ENCODE assay signal across 9 cellular contexts in the genomic region with DNA sequence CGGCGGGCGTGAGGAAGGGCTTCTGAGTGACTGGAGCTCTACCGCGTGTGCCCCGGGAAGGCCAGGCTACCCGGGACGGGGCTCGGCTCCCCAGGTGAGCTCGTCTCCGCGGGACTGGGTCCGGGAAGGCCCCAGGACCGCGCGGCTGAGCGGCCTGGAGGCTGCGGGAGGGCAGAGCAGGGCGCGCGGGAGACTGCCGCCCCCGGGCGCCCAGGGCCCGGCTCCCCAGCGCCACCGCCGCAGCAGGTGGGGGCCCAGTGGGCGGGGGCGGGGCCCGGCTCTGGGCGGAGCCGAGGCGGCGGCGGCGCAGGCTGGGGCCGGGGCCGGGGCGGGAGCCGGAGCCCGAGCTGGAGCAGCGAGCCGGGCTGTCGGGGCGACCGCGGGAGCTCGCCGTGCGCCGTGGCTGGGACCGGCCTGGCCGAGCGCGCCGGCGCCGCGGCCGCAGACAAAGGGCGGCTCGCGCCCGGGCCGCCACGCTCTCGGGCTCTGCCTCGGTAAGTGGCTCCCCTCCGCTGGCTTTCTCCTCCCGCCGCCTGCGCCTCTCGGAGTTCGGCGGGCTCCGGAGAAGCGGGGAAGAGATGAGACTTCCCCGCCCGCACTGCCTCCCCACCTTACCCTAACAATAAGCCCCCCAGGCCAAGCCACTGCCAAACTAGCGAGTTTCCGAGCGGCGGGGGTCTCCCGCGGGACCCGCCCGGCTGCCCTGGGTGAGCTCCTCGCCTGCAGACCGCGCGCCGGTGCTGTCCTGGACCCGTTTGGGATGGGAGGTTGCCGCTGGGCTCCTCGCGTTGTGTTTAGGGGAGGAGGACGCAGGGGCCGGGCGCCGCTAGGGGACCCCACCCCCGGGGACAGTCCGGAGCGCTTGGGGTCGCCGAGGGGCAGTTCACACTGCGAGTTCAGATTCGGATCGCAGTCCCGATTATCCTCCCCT. TPM values are rescaled to one million over a fixed set of nuclear protein-coding genes. Genes with fewer than 3 reads are reported as not detected.
DNase-seq lines count a peak whose midpoint lies in the region; TF ChIP-seq lines count a peak whose summit lies in the region.
"Had no signal": no experiment of that assay in that cellular context is flagged by ENCODE, and none has a peak within 500 bp of the region (broad histone marks: within the 10 kb centered on the region; RNA-seq: fewer than 3 reads in every experiment).

TSS of gene MAPK4 (plus strand) at position 338 of the 931 bp plus-strand sequence. CDS start 103,872 bp downstream, outside the sequence.

- H3K4me3 ChIP-seq in right atrium auricular region, result peak within 1 kb of the TSS; percentile 59 to 62

- TF ChIP-seq CTCF in CD14-positive monocyte (IDR thresholded peaks at IDR 0.05) (no peak), right atrium auricular region (IDR thresholded peaks at IDR 0.05) (no peak)

- H3K9me3 ChIP-seq in right atrium auricular region, result peaks cover 0 to 10% of the 10 kb centered on the region in 2 donors

- H3K27me3 ChIP-seq in right atrium auricular region, result no peaks in the 10 kb centered on the region

- peaks cover 0 to 10% of the 10 kb centered on the region in 2 donors for H3K4me1 ChIP-seq in right atrium auricular region

- H3K36me3 Mint-ChIP-seq in CD14-positive monocyte, result no peaks in the 10 kb centered on the region

- no peaks in the 10 kb centered on the region for H3K4me1 Mint-ChIP-seq in CD14-positive monocyte

- intact Hi-C loops in CD14-positive monocyte (cut with micrococcal nuclease), result no loop called here
- intact Hi-C loops in posterior cingulate gyrus (cut with DNase I), result no loop called here

- H3K27ac ChIP-seq in right atrium auricular region, result peak within 1 kb of the TSS; percentile 75 to 89

- H3K27me3 Mint-ChIP-seq in CD14-positive monocyte (ENCODE audit: low read depth in 3 of 3), result peaks cover 61 to 74% (median 72%) of the 10 kb centered on the region in 3 donors

- H3K36me3 ChIP-seq in right atrium auricular region, result no peaks in the 10 kb centered on the region

- H3K27ac Mint-ChIP-seq in CD14-positive monocyte, result no peak within 1 kb of the TSS

- DNase-seq in CD14-positive monocyte (ENCODE audit: low spot score) (no peak), GM19240 (ENCODE audit: insufficient read length, low spot score) (peak; percentile 14), NCI-H1092 (lab: John Stamatoyannopoulos, UW) (peak; percentile 61), amniotic epithelial cell (ENCODE audit: low read depth) (peak; percentile 14), right atrium auricular region (ENCODE audit: low spot score) (no peak), posterior cingulate gyrus (peak in 9 of 10 donors; percentile 26 to 93 (median 57)), NCI-H226 (no peak), dedifferentiated amniotic fluid mesenchymal stem cell (ENCODE audit: extremely low spot score) (no peak)

- H3K4me3 Mint-ChIP-seq in CD14-positive monocyte, result peak within 1 kb of the TSS; percentile 51 to 75

- peaks cover 3 to 28% (median 17%) of the 10 kb centered on the region in 7 donors for H3K9me3 Mint-ChIP-seq in CD14-positive monocyte

RNA-seq across cellular contexts. Expression of gene MAPK4, which starts in this region (rescaled TPM):
- polyA plus RNA-seq in CD14-positive monocyte, result not detected
- 100 to 1,000 TPM in 1 of 2 donors, 10 to 100 TPM in 1; 17.9 to 101 TPM for total RNA-seq in right atrium auricular region
- total RNA-seq: HT1080 had no signal

Comparison
In these comparisons a context has a peak if more than half of its experiments do, and no peak if none do; other contexts are left out.
1. DNase-seq: peak in GM19240 (single experiment), NCI-H1092 (single experiment), amniotic epithelial cell (single experiment) and posterior cingulate gyrus (9 of 10); none in CD14-positive monocyte (single experiment), right atrium auricular region (single experiment), NCI-H226 (single experiment) and dedifferentiated amniotic fluid mesenchymal stem cell (single experiment).